In the genomic region with DNA sequence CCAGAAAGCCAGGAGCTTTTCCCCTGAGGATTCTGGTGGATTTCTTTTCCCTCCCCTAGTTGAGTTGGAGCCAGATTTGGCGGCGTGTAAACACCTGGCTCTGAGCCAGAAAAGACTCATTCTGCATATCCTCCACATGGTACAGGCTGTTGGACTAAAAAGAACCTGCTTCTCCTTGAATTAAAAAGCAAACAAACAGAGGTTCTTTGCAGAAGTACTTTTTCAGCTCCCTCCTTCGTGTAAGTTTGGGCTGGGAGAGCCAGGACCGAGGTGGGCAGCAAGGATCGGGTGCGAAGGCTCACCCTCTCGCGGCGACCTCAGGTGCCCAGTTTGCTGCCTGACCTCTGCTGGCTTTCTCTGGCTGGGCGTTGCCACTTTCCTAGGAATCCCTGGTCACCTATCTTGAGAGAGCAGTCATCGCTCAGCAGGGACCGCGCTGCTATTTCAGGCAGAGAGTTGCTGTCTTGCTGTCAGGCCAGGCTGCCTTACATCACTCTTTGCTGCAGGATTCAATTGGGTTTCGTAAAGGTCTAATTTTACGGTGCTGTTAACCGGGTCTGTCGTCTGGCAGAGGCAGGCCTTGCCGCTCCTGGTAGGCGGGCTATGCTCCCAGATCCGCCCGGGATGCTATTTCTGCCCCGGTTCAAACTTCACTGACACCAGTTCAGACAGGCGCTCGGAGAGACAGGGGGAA, we compare ENCODE assay signal across 8 cellular contexts. TPM values are rescaled to one million over a fixed set of nuclear protein-coding genes. Genes with fewer than 3 reads are reported as not detected.
DNase-seq lines count a peak whose midpoint lies in the region; ATAC-seq, FAIRE-seq and TF ChIP-seq lines count a peak whose summit lies in the region.

No MANE protein-coding gene starts in this region.

- H3K36me3 ChIP-seq in mucosa of stomach (ENCODE audit: control insufficient read depth, insufficient read depth, low read length): no peaks in the 10 kb centered on the region

- ATAC-seq in HG03175 (IDR thresholded peaks at IDR 0.05; ENCODE audit: unreplicated experiment): no peak

- in situ Hi-C loops in GM13976 (cut with MboI; ENCODE audit: low sequenced_read_pairs, unreplicated experiment): loop anchor here (10.0 to 25.0 kb wide), 2 partner anchors 418 to 506 kb away; no protein-coding TSS in a partner anchor

- no peaks in the 10 kb centered on the region for H3K36me3 Mint-ChIP-seq in activated CD4-positive, alpha-beta memory T cell treated with anti-CD3 and anti-CD28 coated beads, Interleukin-2, amount 10 ng/mL, durations not matched to agents 7 days and 5 days (ENCODE audit: low read depth)

- H3K9me3 ChIP-seq in mucosa of stomach (ENCODE audit: control insufficient read depth, low read length): no peaks in the 10 kb centered on the region

- H3K9ac ChIP-seq in mucosa of stomach (ENCODE audit: low read length): peak overlapping the region; percentile 51

- DNase-seq in GM13976 (ENCODE audit: low spot score) (peak; percentile 16), NCI-H526 treated with DMSO at 0.1 percent for 48 hours (lab: John Stamatoyannopoulos, UW) (peak; percentile 7), erythroblast (lab: John Stamatoyannopoulos, UW) (peak; percentile 87 to 90), HTR-8/SVneo (ENCODE audit: insufficient read length, low spot score) (no peak), MV-4-11 (lab: John Stamatoyannopoulos, UW) (no peak)
- DNase-seq in activated CD4-positive, alpha-beta memory T cell treated with anti-CD3 and anti-CD28 coated beads, Interleukin-2, amount 10 ng/mL, durations not matched to agents 7 days and 5 days: no peak

- H3K4me3 ChIP-seq in mucosa of stomach (ENCODE audit: low read length): no peak overlapping the region

- no peak overlapping the region for H3K27ac Mint-ChIP-seq in activated CD4-positive, alpha-beta memory T cell treated with anti-CD3 and anti-CD28 coated beads, Interleukin-2, amount 10 ng/mL, durations not matched to agents 7 days and 5 days

- H3K27me3 ChIP-seq in mucosa of stomach (ENCODE audit: control insufficient read depth, insufficient read depth, low read length): peaks cover 50% of the 10 kb centered on the region

- CTCF ChIA-PET in activated CD4-positive, alpha-beta memory T cell treated with anti-CD3 and anti-CD28 coated beads, Interleukin-2, amount 10 ng/mL, durations not matched to agents 7 days and 5 days (lab: Charles Lee): no interaction called here

- TF ChIP-seq CTCF in GM13976 (IDR thresholded peaks at IDR 0.05; ENCODE audit: borderline replicate concordance, control extremely low read depth, extremely low read depth, insufficient read depth, missing control alignments): no peak

- H3K4me1 Mint-ChIP-seq in activated CD4-positive, alpha-beta memory T cell treated with anti-CD3 and anti-CD28 coated beads, Interleukin-2, amount 10 ng/mL, durations not matched to agents 7 days and 5 days: no peaks in the 10 kb centered on the region

- peaks cover 5% of the 10 kb centered on the region for H3K4me1 ChIP-seq in mucosa of stomach (ENCODE audit: control insufficient read depth, insufficient read depth, low read length)

- FAIRE-seq in HTR-8/SVneo (lab: Jason Lieb, UNC): no peak

- POLR2A ChIA-PET in activated CD4-positive, alpha-beta memory T cell treated with anti-CD3 and anti-CD28 coated beads, Interleukin-2, amount 10 ng/mL, durations not matched to agents 7 days and 5 days (lab: Charles Lee): no interaction called here

- H3K4me3 Mint-ChIP-seq in activated CD4-positive, alpha-beta memory T cell treated with anti-CD3 and anti-CD28 coated beads, Interleukin-2, amount 10 ng/mL, durations not matched to agents 7 days and 5 days: no peak overlapping the region

- H3K9me3 Mint-ChIP-seq in activated CD4-positive, alpha-beta memory T cell treated with anti-CD3 and anti-CD28 coated beads, Interleukin-2, amount 10 ng/mL, durations not matched to agents 7 days and 5 days: no peaks in the 10 kb centered on the region

- TF ChIP-seq POLR2A in erythroblast (IDR thresholded peaks at IDR 0.05; ENCODE audit: low read length): no peak

- peaks cover 51% of the 10 kb centered on the region for H3K27me3 Mint-ChIP-seq in activated CD4-positive, alpha-beta memory T cell treated with anti-CD3 and anti-CD28 coated beads, Interleukin-2, amount 10 ng/mL, durations not matched to agents 7 days and 5 days

RNA-seq across cellular contexts. Expression of gene PAPPA, which starts 3.2 kb away (rescaled TPM):
- not detected for total RNA-seq in activated CD4-positive, alpha-beta memory T cell treated with anti-CD3 and anti-CD28 coated beads, Interleukin-2, amount 10 ng/mL, durations not matched to agents 7 days and 5 days

Comparison
In these comparisons a context has a peak if more than half of its experiments do, and no peak if none do; other contexts are left out.
1. DNase-seq: peak in GM13976 (single experiment), NCI-H526 treated with DMSO at 0.1 percent for 48 hours (single experiment) and erythroblast (2 of 2); none in HTR-8/SVneo (single experiment), MV-4-11 (single experiment) and activated CD4-positive, alpha-beta memory T cell treated with anti-CD3 and anti-CD28 coated beads, Interleukin-2, amount 10 ng/mL, durations not matched to agents 7 days and 5 days (single experiment).